Comparison of ENCODE assay signal across 20 cellular contexts in the genomic region with DNA sequence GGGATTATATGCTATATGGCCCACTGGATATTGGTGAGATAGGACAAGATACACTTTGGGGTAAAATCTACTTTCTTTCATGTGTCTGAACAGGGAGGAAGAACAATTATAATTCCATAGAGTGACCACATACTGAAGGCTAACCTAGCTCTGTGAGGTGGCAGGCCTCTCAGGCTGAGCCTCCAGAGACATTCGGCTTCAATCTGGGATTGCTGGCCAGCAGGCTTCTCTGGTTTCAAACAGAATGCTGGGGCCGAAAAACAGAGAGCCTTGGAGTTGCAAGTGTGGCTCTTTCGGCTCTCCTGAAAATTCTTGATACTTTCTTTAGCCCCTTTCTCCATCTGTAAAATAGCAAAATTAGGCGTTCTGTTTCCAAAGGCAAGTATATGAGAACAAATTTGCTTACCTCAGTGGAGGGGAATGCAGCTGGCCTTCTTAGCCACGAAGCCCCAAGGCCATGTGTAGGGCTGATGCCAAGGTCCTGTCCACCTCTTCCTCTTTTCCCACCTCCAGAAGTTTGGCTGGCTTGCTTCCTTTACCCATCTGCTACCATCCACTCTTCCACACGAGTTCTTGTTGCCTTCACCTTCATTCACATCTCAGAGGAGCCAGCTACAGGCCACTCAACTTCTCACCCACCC. TPM values are rescaled to one million over a fixed set of nuclear protein-coding genes. Genes with fewer than 3 reads are reported as not detected.
DNase-seq lines count a peak whose midpoint lies in the region; ATAC-seq and TF ChIP-seq lines count a peak whose summit lies in the region.
"Had no signal": no experiment of that assay in that cellular context is flagged by ENCODE, and none has a peak within 500 bp of the region (broad histone marks: within the 10 kb centered on the region; RNA-seq: fewer than 3 reads in every experiment).

No MANE protein-coding gene starts in this region.

- intact Hi-C loops in breast epithelium (cut with DNase I; ENCODE audit: low total_unique reads) (no loop called here), mammary epithelial cell (cut with micrococcal nuclease) (no loop called here)

- no peaks in the 10 kb centered on the region for H4K20me1 ChIP-seq in mammary epithelial cell (ENCODE audit: insufficient read depth, low read length)

- peak overlapping the region; percentile 16 for H3K4me3 Mint-ChIP-seq in type B pancreatic cell
- no peak overlapping the region for H3K4me3 Mint-ChIP-seq in stimulated activated effector memory CD8-positive, alpha-beta T cell treated with anti-CD3 and anti-CD28 coated beads, Interleukin-12 subunit alpha, Interleukin-12 subunit beta, amount 100 ng/mL, for 72 hours
- H3K4me3 Mint-ChIP-seq: activated CD8-positive, alpha-beta T cell treated with anti-CD3 and anti-CD28 coated beads for 36 hours; CD8-positive, alpha-beta T cell; stimulated activated naive CD8-positive, alpha-beta T cell treated with anti-CD3 and anti-CD28 coated beads, Interleukin-15, amount 100 ng/mL, for 72 hours had no signal

- H3K27ac Mint-ChIP-seq in type B pancreatic cell, result peak overlapping the region; percentile 73
- H3K27ac Mint-ChIP-seq in stimulated activated effector memory CD8-positive, alpha-beta T cell treated with anti-CD3 and anti-CD28 coated beads, Interleukin-12 subunit alpha, Interleukin-12 subunit beta, amount 100 ng/mL, for 72 hours, result no peak overlapping the region
- H3K27ac Mint-ChIP-seq: activated CD8-positive, alpha-beta T cell treated with anti-CD3 and anti-CD28 coated beads for 36 hours; CD8-positive, alpha-beta T cell; stimulated activated naive CD8-positive, alpha-beta T cell treated with anti-CD3 and anti-CD28 coated beads, Interleukin-15, amount 100 ng/mL, for 72 hours had no signal

- dilution Hi-C loops in mammary epithelial cell (cut with HindIII; ENCODE audit: low sequenced_read_pairs), result no loop called here

- H3K27me3 ChIP-seq in breast epithelium (no peaks in the 10 kb centered on the region), mammary epithelial cell (ENCODE audit: insufficient read depth, low read length) (no peaks in the 10 kb centered on the region)
- H3K27me3 ChIP-seq: adrenal gland, MG63, vagina had no signal

- BruUV-seq in mammary epithelial cell (replicated peaks; lab: Mats Ljungman, UMichigan), result no TSS peak

- no peak overlapping the region for H2AFZ ChIP-seq in mammary epithelial cell (ENCODE audit: low read depth, low read length)

- TF ChIP-seq POLR2A in breast epithelium (IDR thresholded peaks at IDR 0.05), result no peak

- H3K27ac ChIP-seq in breast epithelium (peak overlapping the region; percentile 36 to 67), mammary epithelial cell (ENCODE audit: insufficient read depth, low read depth, low read length) (no peak overlapping the region), SK-N-MC (no peak overlapping the region; the same call in 1 of the 2 replicates)
- H3K27ac ChIP-seq: left ventricle myocardium inferior, vagina had no signal

- DNase-seq in breast epithelium (ENCODE audit: low spot score in 2 of 2), result peak in 1 of 2 donors; percentile 34
- DNase-seq in mammary epithelial cell, result no peak
- DNase-seq in SK-N-MC (ENCODE audit: low read depth, low spot score), result no peak
- DNase-seq in kidney tubule cell (ENCODE audit: low spot score), result peak; percentile 27
- DNase-seq in type B pancreatic cell (ENCODE audit: extremely low spot score, unreplicated experiment), result no peak
- no peak for DNase-seq in DMS53 treated with DMSO at 0.1 percent for 48 hours (lab: John Stamatoyannopoulos, UW; ENCODE audit: unreplicated experiment)
- DNase-seq in H4 (ENCODE audit: low spot score), result no peak
- DNase-seq in stimulated activated effector memory CD8-positive, alpha-beta T cell treated with anti-CD3 and anti-CD28 coated beads, Interleukin-12 subunit alpha, Interleukin-12 subunit beta, amount 100 ng/mL, for 72 hours (ENCODE audit: low spot score in 2 of 2), result no peak
- DNase-seq: activated CD8-positive, alpha-beta T cell treated with anti-CD3 and anti-CD28 coated beads for 36 hours; adrenal gland; CD8-positive, alpha-beta T cell; foreskin melanocyte; left ventricle myocardium inferior; MG63; stimulated activated naive CD8-positive, alpha-beta T cell treated with anti-CD3 and anti-CD28 coated beads, Interleukin-15, amount 100 ng/mL, for 72 hours had no signal

- TF ChIP-seq CTCF in breast epithelium (IDR thresholded peaks at IDR 0.05) (no peak), mammary epithelial cell (conservative IDR thresholded peaks at IDR 0.05 in 1 of 2, IDR thresholded peaks at IDR 0.05 in 1 of 2; ENCODE audit: extremely low read depth in 1 of 2, insufficient read depth in 1 of 2, low read depth in 1 of 2, low read length in 2 of 2) (no peak), type B pancreatic cell (conservative IDR thresholded peaks at IDR 0.05) (no peak)

- in situ Hi-C loops in mammary epithelial cell (cut with MboI; ENCODE audit: low sequenced_read_pairs in 2 of 2), result no loop called here

- no peaks in the 10 kb centered on the region for H3K79me2 ChIP-seq in mammary epithelial cell (ENCODE audit: insufficient read depth, low read length)

- H3K9me3 ChIP-seq in breast epithelium (no peaks in the 10 kb centered on the region), mammary epithelial cell (replicated peaks; ENCODE audit: insufficient read depth, low read length) (no peaks in the 10 kb centered on the region), SK-N-MC (ENCODE audit: low read depth, low read length) (no peaks in the 10 kb centered on the region)
- H3K9me3 ChIP-seq: adrenal gland, left ventricle myocardium inferior, vagina had no signal

- WGBS in mammary epithelial cell (ENCODE audit: low coverage, missing lambda C conversion rate), result 9% methylated on average over 6 of the region's 6 CpGs

- CTCF ChIA-PET in mammary epithelial cell (lab: Charles Lee; ENCODE audit: low non-redundant PET), result interaction anchor here (0.6 kb wide), 1 partner anchor 481 kb away, joined by 6 read pairs; no protein-coding TSS in a partner anchor

- no peak overlapping the region for H3K4me2 ChIP-seq in mammary epithelial cell (ENCODE audit: insufficient read depth, low read depth, low read length)

- H3K4me1 Mint-ChIP-seq in type B pancreatic cell (ENCODE audit: unreplicated experiment), result peaks cover 33% of the 10 kb centered on the region
- no peaks in the 10 kb centered on the region for H3K4me1 Mint-ChIP-seq in stimulated activated effector memory CD8-positive, alpha-beta T cell treated with anti-CD3 and anti-CD28 coated beads, Interleukin-12 subunit alpha, Interleukin-12 subunit beta, amount 100 ng/mL, for 72 hours

- H3K36me3 Mint-ChIP-seq in type B pancreatic cell, result peaks cover 46% of the 10 kb centered on the region
- no peaks in the 10 kb centered on the region for H3K36me3 Mint-ChIP-seq in stimulated activated effector memory CD8-positive, alpha-beta T cell treated with anti-CD3 and anti-CD28 coated beads, Interleukin-12 subunit alpha, Interleukin-12 subunit beta, amount 100 ng/mL, for 72 hours
- H3K36me3 Mint-ChIP-seq: CD8-positive, alpha-beta T cell had no signal

- H3K9me3 Mint-ChIP-seq in type B pancreatic cell, result peaks cover 8% of the 10 kb centered on the region
- no peaks in the 10 kb centered on the region for H3K9me3 Mint-ChIP-seq in stimulated activated effector memory CD8-positive, alpha-beta T cell treated with anti-CD3 and anti-CD28 coated beads, Interleukin-12 subunit alpha, Interleukin-12 subunit beta, amount 100 ng/mL, for 72 hours
- H3K9me3 Mint-ChIP-seq: activated CD8-positive, alpha-beta T cell treated with anti-CD3 and anti-CD28 coated beads for 36 hours; CD8-positive, alpha-beta T cell had no signal

- H3K4me1 ChIP-seq in breast epithelium (no peaks in the 10 kb centered on the region), mammary epithelial cell (ENCODE audit: insufficient read depth, low read length) (peaks cover 28% of the 10 kb centered on the region)

- H3K4me3 ChIP-seq in breast epithelium (no peak overlapping the region), mammary epithelial cell (replicated peaks in 1 of 3; ENCODE audit: insufficient read depth in 1 of 3, low read depth in 2 of 3, low read length in 3 of 3) (no peak overlapping the region), SK-N-MC (peak overlapping the region; percentile 52)
- H3K4me3 ChIP-seq: adrenal gland, left ventricle myocardium inferior, MG63, vagina had no signal

- H3K9ac ChIP-seq in mammary epithelial cell (ENCODE audit: insufficient read depth, low read length) (no peak overlapping the region), SK-N-MC (ENCODE audit: insufficient read length) (no peak overlapping the region)

- ATAC-seq in stimulated activated effector memory CD8-positive, alpha-beta T cell treated with anti-CD3 and anti-CD28 coated beads, Interleukin-12 subunit alpha, Interleukin-12 subunit beta, amount 100 ng/mL, for 72 hours, result no peak
- ATAC-seq: activated CD8-positive, alpha-beta T cell treated with anti-CD3 and anti-CD28 coated beads for 36 hours; CD8-positive, alpha-beta T cell; stimulated activated naive CD8-positive, alpha-beta T cell treated with anti-CD3 and anti-CD28 coated beads, Interleukin-15, amount 100 ng/mL, for 72 hours had no signal

- H3K36me3 ChIP-seq in breast epithelium, result no peaks in the 10 kb centered on the region
- H3K36me3 ChIP-seq in mammary epithelial cell (ENCODE audit: insufficient read depth, low read length), result peaks cover 2% of the 10 kb centered on the region
- peaks cover 5% of the 10 kb centered on the region; the same call in 1 of the 2 replicates for H3K36me3 ChIP-seq in SK-N-MC (ENCODE audit: insufficient read depth, low read length)
- H3K36me3 ChIP-seq: adrenal gland, MG63, vagina had no signal

- no peaks in the 10 kb centered on the region for H3K27me3 Mint-ChIP-seq in type B pancreatic cell

RNA-seq across cellular contexts. Expression of gene UBE2U, which starts 30.0 kb away (rescaled TPM):
- total RNA-seq in breast epithelium, result not detected
- total RNA-seq in mammary epithelial cell, result not detected
- not detected for polyA plus RNA-seq in mammary epithelial cell
- polyA minus RNA-seq in mammary epithelial cell, result not detected
- not detected in 2 replicates for total RNA-seq in type B pancreatic cell (ENCODE audit: low replicate concordance)
- 0.17 TPM in 1 of 2 replicates, not detected in the other for total RNA-seq in H4 (2014; rRNA removed; shearing (Covaris generic))
- total RNA-seq: activated CD8-positive, alpha-beta T cell treated with anti-CD3 and anti-CD28 coated beads for 36 hours; adrenal gland; CD8-positive, alpha-beta T cell; cerebellum; HT-29; myocyte; pulmonary artery endothelial cell; vagina had no signal
- polyA plus RNA-seq: adrenal gland had no signal

Comparison
In these comparisons a context has a peak if more than half of its experiments do, and no peak if none do; other contexts are left out.
1. H3K27ac ChIP-seq: peak in breast epithelium (2 of 2); none in mammary epithelial cell (single experiment) and SK-N-MC (single experiment).